ENCODE assay signal across 1 cellular context in the genomic region with DNA sequence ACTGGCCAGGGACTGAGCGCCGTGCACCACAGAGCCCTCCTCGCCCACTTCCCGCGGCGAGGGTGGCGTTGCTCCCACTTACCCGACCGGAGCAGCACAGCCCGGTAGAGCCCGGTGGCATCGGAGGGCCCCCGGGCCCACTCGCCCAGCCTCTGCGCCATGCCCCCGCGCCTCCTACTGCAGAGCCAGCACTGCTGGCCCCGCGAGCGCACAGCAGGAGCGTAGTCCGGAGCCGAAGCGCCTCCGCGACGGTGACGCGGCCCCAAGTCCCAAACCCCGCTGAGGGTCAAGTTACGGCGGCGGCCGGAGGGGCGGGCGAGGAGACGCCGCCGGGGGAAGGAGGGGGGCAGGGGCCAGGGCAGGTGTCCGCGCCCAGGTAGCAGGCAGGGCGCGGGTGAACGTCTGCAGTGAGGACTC.
TF ChIP-seq lines count a peak whose summit lies in the region.

No MANE protein-coding gene starts in this region.

TF ChIP-seq in H1, 55 proteins besides CTCF, POLR2A, EP300 and RAD21:
- no peak for TF ChIP-seq FOSL1 (IDR thresholded peaks at IDR 0.05; ENCODE audit: insufficient read depth, low read depth, low read length)
- no peak for TF ChIP-seq RFX5 (IDR thresholded peaks at IDR 0.05; ENCODE audit: borderline replicate concordance, low read depth, low read length)
- peak; percentile 43; the same call in 1 of the 2 replicates for TF ChIP-seq CHD2 (IDR thresholded peaks at IDR 0.05; ENCODE audit: low read length)
- no peak for TF ChIP-seq GTF2F1 (IDR thresholded peaks at IDR 0.05; ENCODE audit: borderline replicate concordance, low read depth, low read length)
- TF ChIP-seq EGR1 (IDR thresholded peaks at IDR 0.05; ENCODE audit: borderline replicate concordance, low read depth, low read length), result no peak
- TF ChIP-seq, protein P1, sequence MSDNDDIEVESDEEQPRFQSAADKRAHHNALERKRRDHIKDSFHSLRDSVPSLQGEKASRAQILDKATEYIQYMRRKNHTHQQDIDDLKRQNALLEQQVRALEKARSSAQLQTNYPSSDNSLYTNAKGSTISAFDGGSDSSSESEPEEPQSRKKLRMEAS (IDR thresholded peaks at IDR 0.05), result 0 out of 2 replicates have a peak, but pooled peaks have one; percentile 32
- no peak for TF ChIP-seq PHF8 (conservative IDR thresholded peaks at IDR 0.05; ENCODE audit: low read depth, low read length)
- TF ChIP-seq CBX8 (IDR thresholded peaks at IDR 0.05; ENCODE audit: borderline replicate concordance, low read depth, low read length), result no peak
- peak; percentile 43; the same call in 1 of the 2 replicates for TF ChIP-seq TBP (IDR thresholded peaks at IDR 0.05; ENCODE audit: low read depth, low read length)
- TF ChIP-seq MAFK (IDR thresholded peaks at IDR 0.05; ENCODE audit: low read depth, low read length), result no peak
- TF ChIP-seq CREB1 (IDR thresholded peaks at IDR 0.05), result peak; percentile 81
- TF ChIP-seq EZH2 (IDR thresholded peaks at IDR 0.05; ENCODE audit: low read depth, low read length, severe bottlenecking), result no peak
- TF ChIP-seq CTBP2 (IDR thresholded peaks at IDR 0.05; ENCODE audit: borderline replicate concordance, insufficient read depth, insufficient read length, low read length), result no peak
- TF ChIP-seq SP4 (IDR thresholded peaks at IDR 0.05; ENCODE audit: low read length), result no peak
- TF ChIP-seq SP2 (IDR thresholded peaks at IDR 0.05; ENCODE audit: low read length), result no peak
- TF ChIP-seq NRF1 (IDR thresholded peaks at IDR 0.05; ENCODE audit: low read depth, low read length), result no peak
- TF ChIP-seq SIN3A (conservative IDR thresholded peaks at IDR 0.05 in 1 of 2, IDR thresholded peaks at IDR 0.05 in 1 of 2; ENCODE audit: low read depth in 1 of 2, low read length in 2 of 2), result 0 out of 4 replicates have a peak, but pooled peaks of 1 of the 2 experiments have one; percentile 44
- no peak for TF ChIP-seq ZNF274 (IDR thresholded peaks at IDR 0.05; ENCODE audit: borderline replicate concordance, extremely low read depth, low read length)
- peak; percentile 49 for TF ChIP-seq KDM4A (IDR thresholded peaks at IDR 0.05; ENCODE audit: low read depth, low read length, severe bottlenecking)
- TF ChIP-seq, protein P2, sequence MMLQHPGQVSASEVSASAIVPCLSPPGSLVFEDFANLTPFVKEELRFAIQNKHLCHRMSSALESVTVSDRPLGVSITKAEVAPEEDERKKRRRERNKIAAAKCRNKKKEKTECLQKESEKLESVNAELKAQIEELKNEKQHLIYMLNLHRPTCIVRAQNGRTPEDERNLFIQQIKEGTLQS (IDR thresholded peaks at IDR 0.05; ENCODE audit: insufficient read depth, low read depth, low read length), result no peak
